ENCODE assay signal across 8 cellular contexts in genomic region chr4:10095296-10095991, GRCh38. TPM values are rescaled to one million over a fixed set of nuclear protein-coding genes. Genes with fewer than 3 reads are reported as not detected.
DNase-seq lines count a peak whose midpoint lies in the region; ATAC-seq, FAIRE-seq and TF ChIP-seq lines count a peak whose summit lies in the region.

No MANE protein-coding gene starts in this region.

- TF ChIP-seq EP300 in K562 (IDR thresholded peaks at IDR 0.05; ENCODE audit: low read length), result no peak

- CTCF ChIA-PET in K562 (lab: Yijun Ruan, JAX; ENCODE audit: low intra/inter-chr PET ratio), result no interaction called here

- TF ChIP-seq RAD21 in K562 (CRISPR knock-in tag; conservative IDR thresholded peaks at IDR 0.05 in 1 of 2, IDR thresholded peaks at IDR 0.05 in 1 of 2), result no peak

- DNase-seq in CD14-positive monocyte (ENCODE audit: low spot score) (peak; percentile 74), K562 (ENCODE audit: extremely low read depth in 1 of 4, low spot score in 3 of 4) (no peak), natural killer cell (peak; percentile 59), GM12892 (ENCODE audit: insufficient read length) (no peak), AG08396 (ENCODE audit: low spot score) (no peak)

- H3K36me3 ChIP-seq in K562 (ENCODE audit: control insufficient read depth, insufficient read depth, low read length), result peaks cover 99% of the 10 kb centered on the region

- no peak for TF ChIP-seq CTCF in CD14-positive monocyte (IDR thresholded peaks at IDR 0.05)
- no peak for TF ChIP-seq CTCF in K562 (IDR thresholded peaks at IDR 0.05 in 2 of 3, conservative IDR thresholded peaks at IDR 0.05 in 1 of 3; ENCODE audit: insufficient read depth in 2 of 3, low read depth in 1 of 3, low read length in 3 of 3)
- TF ChIP-seq CTCF in natural killer cell (IDR thresholded peaks at IDR 0.05), result no peak

- H3K9me3 ChIP-seq in K562 (replicated peaks; ENCODE audit: control insufficient read depth, insufficient read depth, low read depth, low read length), result no peaks in the 10 kb centered on the region

- no peak overlapping the region for H2AFZ ChIP-seq in K562 (ENCODE audit: low read depth, low read length)

- H3K27ac ChIP-seq in K562 (ENCODE audit: extremely low read depth, low read depth, low read length), result peak overlapping the region; percentile 73; the same call in 2 of the 3 replicates

- FAIRE-seq in K562 (lab: Jason Lieb, UNC), result no peak
- no peak for FAIRE-seq in GM12892 (lab: Jason Lieb, UNC)

- peaks cover 12 to 24% of the 10 kb centered on the region in 2 experiments; a peak in 4 of 5 replicates for H3K4me1 ChIP-seq in K562 (replicated peaks in 1 of 2; ENCODE audit: control insufficient read depth in 2 of 2, insufficient read depth in 2 of 2, low read length in 2 of 2)

- H3K9me3 Mint-ChIP-seq in CD14-positive monocyte (no peaks in the 10 kb centered on the region), natural killer cell (no peaks in the 10 kb centered on the region)

- H3K27me3 Mint-ChIP-seq in CD14-positive monocyte (ENCODE audit: low read depth in 3 of 3) (peaks cover 0 to 1% (median 0%) of the 10 kb centered on the region in 3 donors), natural killer cell (ENCODE audit: low read depth in 2 of 2) (no peaks in the 10 kb centered on the region)

- H3K27ac Mint-ChIP-seq in CD14-positive monocyte (peak overlapping the region; percentile 78 to 98 (median 97)), natural killer cell (peak overlapping the region; percentile 88 to 99)

- no peak overlapping the region for H3K4me2 ChIP-seq in K562 (ENCODE audit: insufficient read depth, low read length)

- intact Hi-C loops in CD14-positive monocyte (cut with micrococcal nuclease) (no loop called here), K562 (cut with micrococcal nuclease) (no loop called here), natural killer cell (cut with micrococcal nuclease) (loop anchor here (10.0 kb wide), 1 partner anchor 81 kb away; no protein-coding TSS in a partner anchor)

- in situ Hi-C loops in K562 (cut with MboI), result no loop called here

- H3K36me3 Mint-ChIP-seq in CD14-positive monocyte, result peaks cover 87 to 99% of the 10 kb centered on the region in 2 donors
- no peaks in the 10 kb centered on the region for H3K36me3 Mint-ChIP-seq in natural killer cell

- ATAC-seq in HG03159 (IDR thresholded peaks at IDR 0.05; ENCODE audit: unreplicated experiment), result peak; percentile 3
- no peak for ATAC-seq in K562
- peak; percentile 40 to 52 (median 48) for ATAC-seq in natural killer cell
- ATAC-seq in GM21360 (IDR thresholded peaks at IDR 0.05; ENCODE audit: unreplicated experiment), result no peak
- no peak for ATAC-seq in HG03039 (IDR thresholded peaks at IDR 0.05; ENCODE audit: unreplicated experiment)

- POLR2A ChIA-PET in K562 (lab: Yijun Ruan, JAX), result interaction anchor here (1.0 to 4.7 kb wide), 8 partner anchors 9 to 32 kb away, joined by 3 to 64 read pairs (median 6); no protein-coding TSS in a partner anchor

- no peak for TF ChIP-seq POLR2A in K562 (conservative IDR thresholded peaks at IDR 0.05)
- no peak; the same call in 1 of the 2 replicates for TF ChIP-seq POLR2A in GM12892 (IDR thresholded peaks at IDR 0.05; ENCODE audit: low read depth, low read length)

- peaks cover 60% of the 10 kb centered on the region for H3K79me2 ChIP-seq in K562 (ENCODE audit: control insufficient read depth, insufficient read depth, low read length)

- peaks cover 16% of the 10 kb centered on the region for H3K9me1 ChIP-seq in K562 (ENCODE audit: control insufficient read depth, insufficient read depth, low read length)

- no peaks in the 10 kb centered on the region for H3K27me3 ChIP-seq in K562 (ENCODE audit: control insufficient read depth in 2 of 2, insufficient read depth in 2 of 2, low read length in 2 of 2)

- H3K4me1 Mint-ChIP-seq in CD14-positive monocyte, result peaks cover 77% of the 10 kb centered on the region
- H3K4me1 Mint-ChIP-seq in natural killer cell, result peaks cover 84 to 87% of the 10 kb centered on the region in 2 donors

- H3K4me3 ChIP-seq in K562, result no peak overlapping the region

- WGBS in K562 (ENCODE audit: insufficient coverage, low coverage, missing lambda C conversion rate), result 93% methylated on average over 13 of the region's 13 CpGs

- H3K9ac ChIP-seq in K562 (ENCODE audit: insufficient read depth in 1 of 2, low read depth in 2 of 2, low read length in 2 of 2), result peak overlapping the region in 1 of 2 experiments; percentile 68; a peak in 3 of 4 replicates

- H3K4me3 Mint-ChIP-seq in CD14-positive monocyte (no peak overlapping the region), natural killer cell (peak overlapping the region; percentile 58)

- BruUV-seq in K562 (replicated peaks; lab: Mats Ljungman, UMichigan), result no TSS peak

- H4K20me1 ChIP-seq in K562 (replicated peaks; ENCODE audit: control insufficient read depth, insufficient read depth, low read length), result peaks cover 17% of the 10 kb centered on the region

TF ChIP-seq in K562, 482 proteins besides CTCF, POLR2A, EP300 and RAD21:
- 0 out of 2 replicates have a peak, but pooled peaks have one; percentile 29 for TF ChIP-seq ATF2 (CRISPR knock-in tag; IDR thresholded peaks at IDR 0.05)
- no peak for TF ChIP-seq CHD4 (IDR thresholded peaks at IDR 0.05; ENCODE audit: insufficient read depth, insufficient replicate concordance, low read depth, low read length, poor library complexity, severe bottlenecking)
- 0 out of 2 replicates have a peak, but pooled peaks have one; percentile 2 for TF ChIP-seq POLR2G (IDR thresholded peaks at IDR 0.05; ENCODE audit: low read depth, low read length)
- peak; percentile 13 for TF ChIP-seq RBFOX2 (IDR thresholded peaks at IDR 0.05; ENCODE audit: low read depth, low read length)
- no peak for TF ChIP-seq ZNF354B (CRISPR knock-in tag; IDR thresholded peaks at IDR 0.05)
- no peak for TF ChIP-seq SAP30 (IDR thresholded peaks at IDR 0.05; ENCODE audit: borderline replicate concordance, insufficient read depth, low read depth, low read length, poor library complexity, severe bottlenecking)

RNA-seq across cellular contexts. Expression of gene WDR1, which starts 21.2 kb away (rescaled TPM):
- polyA plus RNA-seq in CD14-positive monocyte, result 100 to 1,000 TPM; 243 to 251 TPM
- total RNA-seq in K562 (2011; cell fraction: chromatin; rRNA removed; ENCODE audit: low replicate concordance), result 72.4 and 125 TPM in 2 replicates
- 75.3 and 90.2 TPM in 2 replicates for total RNA-seq in K562 (2011; cell fraction: nucleolus; rRNA removed)
- total RNA-seq in K562 (2011; cell fraction: nucleoplasm; rRNA removed), result 64.2 and 70.3 TPM in 2 replicates
- 151 and 154 TPM in 2 replicates for total RNA-seq in K562 (2014; rRNA removed)
- 111 and 112 TPM in 2 replicates for total RNA-seq in K562 (2014; rRNA removed; fragmentation: Illumina TruSeq; extraction: Trizol)
- 120 and 124 TPM in 2 replicates for total RNA-seq in K562 (2015; rRNA removed; fragmentation: Illumina TruSeq; extraction: Trizol)
- total RNA-seq in K562 (2021), result 186 and 213 TPM in 2 replicates
- 140 and 186 TPM in 2 replicates for polyA plus RNA-seq in K562 (2011; rRNA removed)
- 176 and 298 TPM in 2 replicates for polyA plus RNA-seq in K562 (2011; cell fraction: cytosol; rRNA removed)
- 133 and 190 TPM in 2 replicates for polyA plus RNA-seq in K562 (2011; cell fraction: nucleus; rRNA removed)
- 144 and 177 TPM in 2 replicates for polyA plus RNA-seq in K562 (2012)
- 139 and 149 TPM in 2 replicates for polyA plus RNA-seq in K562 (2014; fragmentation: Illumina TruSeq; extraction: Trizol)
- polyA plus RNA-seq in K562 (2014; fragmentation: Nextera tagmentation; extraction: Ambion mirVana), result 10 to 100 TPM; 16.1 to 23.0 TPM
- 120 and 125 TPM in 2 replicates for polyA plus RNA-seq in K562 (2014; rRNA removed)
- polyA minus RNA-seq in K562 (2011; rRNA and poly(A)+ RNA removed), result 188 and 256 TPM in 2 replicates
- 111 and 132 TPM in 2 replicates for polyA minus RNA-seq in K562 (2011; cell fraction: cytosol; rRNA and poly(A)+ RNA removed)
- polyA minus RNA-seq in K562 (2011; cell fraction: nucleus; rRNA and poly(A)+ RNA removed), result 53.7 and 56.2 TPM in 2 replicates
- 100 to 1,000 TPM; 411 to 477 (median 468) TPM for total RNA-seq in natural killer cell
- polyA plus RNA-seq in GM12892 (2012; ENCODE audit: missing spikeins), result 137 TPM

Comparison
In these comparisons a context has a peak if more than half of its experiments do, and no peak if none do; other contexts are left out.
1. DNase-seq: peak in CD14-positive monocyte (single experiment) and natural killer cell (single experiment); none in K562 (0 of 4), GM12892 (single experiment) and AG08396 (single experiment).
2. ATAC-seq: peak in HG03159 (single experiment) and natural killer cell (3 of 3); none in K562 (single experiment), GM21360 (single experiment) and HG03039 (single experiment).